19 cellular contexts compared by ENCODE assay signal in genomic region chr2:146844226-146844990, GRCh38.
A peak's percentile ranks its signal among the peaks of the same experiment; 100 is the strongest.
DNase-seq lines count a peak whose midpoint lies in the region; ATAC-seq and TF ChIP-seq lines count a peak whose summit lies in the region.
"Had no signal": no experiment of that assay in that cellular context is flagged by ENCODE, and none has a peak within 500 bp of the region (broad histone marks: within the 10 kb centered on the region; RNA-seq: fewer than 3 reads in every experiment).

No MANE protein-coding gene starts in this region.

- H3K9me3 Mint-ChIP-seq in activated CD4-positive, alpha-beta memory T cell treated with anti-CD3 and anti-CD28 coated beads, Interleukin-2, amount 10 ng/mL, durations not matched to agents 7 days and 5 days = no peaks in the 10 kb centered on the region
- peaks cover 6% of the 10 kb centered on the region for H3K9me3 Mint-ChIP-seq in activated naive CD8-positive, alpha-beta T cell treated with anti-CD3 and anti-CD28 coated beads, Interleukin-2, amount 50 U/mL, for 24 hours
- H3K9me3 Mint-ChIP-seq: activated naive CD8-positive, alpha-beta T cell treated with anti-CD3 and anti-CD28 coated beads, Interleukin-2, amount 10 ng/mL, durations not matched to agents 7 days and 5 days; H9 had no signal

- ATAC-seq in RWPE2 (ENCODE audit: low read depth) (peak; percentile 95), GM21423 (IDR thresholded peaks at IDR 0.05; ENCODE audit: unreplicated experiment) (no peak)
- ATAC-seq in activated naive CD8-positive, alpha-beta T cell treated with anti-CD3 and anti-CD28 coated beads, Interleukin-2, amount 50 U/mL, for 24 hours = no peak
- ATAC-seq: mucosa of descending colon had no signal

- H3K27me3 ChIP-seq in RWPE2 (ENCODE audit: insufficient read depth, poor library complexity, severe bottlenecking) = no peaks in the 10 kb centered on the region
- H3K27me3 ChIP-seq: BE2C, esophagus squamous epithelium, sigmoid colon, SJSA1 had no signal

- DNase-seq in GM03348 (ENCODE audit: low spot score) (peak; percentile 9), RWPE2 (ENCODE audit: low spot score) (no peak), fibroblast of pulmonary artery (ENCODE audit: low read depth) (peak; percentile 31), skeletal muscle cell (ENCODE audit: low read depth) (peak; percentile 36)
- DNase-seq in activated CD4-positive, alpha-beta memory T cell treated with anti-CD3 and anti-CD28 coated beads, Interleukin-2, amount 10 ng/mL, durations not matched to agents 7 days and 5 days = no peak
- DNase-seq in stimulated activated naive CD4-positive, alpha-beta T cell treated with Interleukin-2 at 50 U/mL for 16 hours (lab: John Stamatoyannopoulos, UW) = no peak
- DNase-seq in activated naive CD8-positive, alpha-beta T cell treated with anti-CD3 and anti-CD28 coated beads, Interleukin-2, amount 50 U/mL, for 24 hours = no peak
- DNase-seq: activated naive CD8-positive, alpha-beta T cell treated with anti-CD3 and anti-CD28 coated beads, Interleukin-2, amount 10 ng/mL, durations not matched to agents 7 days and 5 days; BE2C; esophagus squamous epithelium; H9; Karpas-422; mucosa of descending colon; NCI-H1417; nucleus accumbens; sigmoid colon; stimulated activated CD4-positive, alpha-beta T cell treated with anti-CD3 and anti-CD28 coated beads, Interleukin-2, amount 100 ng/mL, for 48 hours had no signal

- no peaks in the 10 kb centered on the region for H3K36me3 Mint-ChIP-seq in activated CD4-positive, alpha-beta memory T cell treated with anti-CD3 and anti-CD28 coated beads, Interleukin-2, amount 10 ng/mL, durations not matched to agents 7 days and 5 days (ENCODE audit: low read depth)
- H3K36me3 Mint-ChIP-seq in activated naive CD8-positive, alpha-beta T cell treated with anti-CD3 and anti-CD28 coated beads, Interleukin-2, amount 50 U/mL, for 24 hours (ENCODE audit: low read depth) = no peaks in the 10 kb centered on the region
- H3K36me3 Mint-ChIP-seq: activated naive CD8-positive, alpha-beta T cell treated with anti-CD3 and anti-CD28 coated beads, Interleukin-2, amount 10 ng/mL, durations not matched to agents 7 days and 5 days had no signal

- no peaks in the 10 kb centered on the region for H3K4me1 Mint-ChIP-seq in activated CD4-positive, alpha-beta memory T cell treated with anti-CD3 and anti-CD28 coated beads, Interleukin-2, amount 10 ng/mL, durations not matched to agents 7 days and 5 days
- no peaks in the 10 kb centered on the region for H3K4me1 Mint-ChIP-seq in activated naive CD8-positive, alpha-beta T cell treated with anti-CD3 and anti-CD28 coated beads, Interleukin-2, amount 50 U/mL, for 24 hours
- H3K4me1 Mint-ChIP-seq: activated naive CD8-positive, alpha-beta T cell treated with anti-CD3 and anti-CD28 coated beads, Interleukin-2, amount 10 ng/mL, durations not matched to agents 7 days and 5 days had no signal

- peaks cover 3% of the 10 kb centered on the region for H3K4me1 ChIP-seq in RWPE2 (ENCODE audit: insufficient read depth, poor library complexity, severe bottlenecking)
- H3K4me1 ChIP-seq: BE2C, esophagus squamous epithelium, sigmoid colon, SJSA1 had no signal

- no peaks in the 10 kb centered on the region for H3K27me3 Mint-ChIP-seq in activated CD4-positive, alpha-beta memory T cell treated with anti-CD3 and anti-CD28 coated beads, Interleukin-2, amount 10 ng/mL, durations not matched to agents 7 days and 5 days
- no peaks in the 10 kb centered on the region for H3K27me3 Mint-ChIP-seq in activated naive CD8-positive, alpha-beta T cell treated with anti-CD3 and anti-CD28 coated beads, Interleukin-2, amount 50 U/mL, for 24 hours
- H3K27me3 Mint-ChIP-seq: activated naive CD8-positive, alpha-beta T cell treated with anti-CD3 and anti-CD28 coated beads, Interleukin-2, amount 10 ng/mL, durations not matched to agents 7 days and 5 days had no signal

- POLR2A ChIA-PET in activated CD4-positive, alpha-beta memory T cell treated with anti-CD3 and anti-CD28 coated beads, Interleukin-2, amount 10 ng/mL, durations not matched to agents 7 days and 5 days (lab: Charles Lee) = no interaction called here

- H3K4me3 Mint-ChIP-seq in activated CD4-positive, alpha-beta memory T cell treated with anti-CD3 and anti-CD28 coated beads, Interleukin-2, amount 10 ng/mL, durations not matched to agents 7 days and 5 days = no peak overlapping the region
- H3K4me3 Mint-ChIP-seq in activated naive CD8-positive, alpha-beta T cell treated with anti-CD3 and anti-CD28 coated beads, Interleukin-2, amount 50 U/mL, for 24 hours = no peak overlapping the region
- H3K4me3 Mint-ChIP-seq: activated naive CD8-positive, alpha-beta T cell treated with anti-CD3 and anti-CD28 coated beads, Interleukin-2, amount 10 ng/mL, durations not matched to agents 7 days and 5 days; H9 had no signal

- TF ChIP-seq CTCF in RWPE2 (IDR thresholded peaks at IDR 0.05; ENCODE audit: poor library complexity, severe bottlenecking) = no peak
- TF ChIP-seq CTCF in fibroblast of pulmonary artery (IDR thresholded peaks at IDR 0.05; ENCODE audit: low read length, missing control alignments) = no peak

- H3K36me3 ChIP-seq in RWPE2 (ENCODE audit: low read depth) = no peaks in the 10 kb centered on the region
- H3K36me3 ChIP-seq: BE2C, esophagus squamous epithelium, sigmoid colon, SJSA1 had no signal

- H3K9me3 ChIP-seq in RWPE2 (ENCODE audit: severe bottlenecking) = no peaks in the 10 kb centered on the region
- H3K9me3 ChIP-seq: BE2C, esophagus squamous epithelium, mucosa of descending colon, sigmoid colon, SJSA1 had no signal

- CTCF ChIA-PET in activated CD4-positive, alpha-beta memory T cell treated with anti-CD3 and anti-CD28 coated beads, Interleukin-2, amount 10 ng/mL, durations not matched to agents 7 days and 5 days (lab: Charles Lee) = no interaction called here

- H3K27ac Mint-ChIP-seq in activated CD4-positive, alpha-beta memory T cell treated with anti-CD3 and anti-CD28 coated beads, Interleukin-2, amount 10 ng/mL, durations not matched to agents 7 days and 5 days = no peak overlapping the region
- H3K27ac Mint-ChIP-seq in activated naive CD8-positive, alpha-beta T cell treated with anti-CD3 and anti-CD28 coated beads, Interleukin-2, amount 50 U/mL, for 24 hours = no peak overlapping the region
- H3K27ac Mint-ChIP-seq: activated naive CD8-positive, alpha-beta T cell treated with anti-CD3 and anti-CD28 coated beads, Interleukin-2, amount 10 ng/mL, durations not matched to agents 7 days and 5 days; H9 had no signal

- H3K27ac ChIP-seq in RWPE2 (ENCODE audit: poor library complexity, severe bottlenecking) = no peak overlapping the region
- H3K27ac ChIP-seq: esophagus squamous epithelium, sigmoid colon, SJSA1 had no signal

- H3K4me3 ChIP-seq in RWPE2 (ENCODE audit: severe bottlenecking) (no peak overlapping the region), fibroblast of pulmonary artery (replicated peaks; ENCODE audit: low read depth, low read length) (no peak overlapping the region), skeletal muscle cell (ENCODE audit: low read depth, low read length) (no peak overlapping the region)
- H3K4me3 ChIP-seq: esophagus squamous epithelium, mucosa of descending colon, sigmoid colon, SJSA1 had no signal

Comparison
In these comparisons a context has a peak if more than half of its experiments do, and no peak if none do; other contexts are left out.
1. DNase-seq: peak in GM03348 (single experiment), fibroblast of pulmonary artery (single experiment) and skeletal muscle cell (single experiment); none in RWPE2 (single experiment), activated CD4-positive, alpha-beta memory T cell treated with anti-CD3 and anti-CD28 coated beads, Interleukin-2, amount 10 ng/mL, durations not matched to agents 7 days and 5 days (single experiment), stimulated activated naive CD4-positive, alpha-beta T cell treated with Interleukin-2 at 50 U/mL for 16 hours (single experiment) and activated naive CD8-positive, alpha-beta T cell treated with anti-CD3 and anti-CD28 coated beads, Interleukin-2, amount 50 U/mL, for 24 hours (single experiment).